Comparison of ENCODE assay signal across 1 cellular context in genomic region chr17:30996481-30996880, GRCh38.
A peak's percentile ranks its signal among the peaks of the same experiment; 100 is the strongest.
TF ChIP-seq lines count a peak whose summit lies in the region.

No MANE protein-coding gene starts in this region.

TF ChIP-seq in HepG2, 621 proteins besides CTCF, POLR2A, EP300 and RAD21:
- no peak for TF ChIP-seq GABPB1 (CRISPR knock-in tag; IDR thresholded peaks at IDR 0.05)
- TF ChIP-seq, protein P1, sequence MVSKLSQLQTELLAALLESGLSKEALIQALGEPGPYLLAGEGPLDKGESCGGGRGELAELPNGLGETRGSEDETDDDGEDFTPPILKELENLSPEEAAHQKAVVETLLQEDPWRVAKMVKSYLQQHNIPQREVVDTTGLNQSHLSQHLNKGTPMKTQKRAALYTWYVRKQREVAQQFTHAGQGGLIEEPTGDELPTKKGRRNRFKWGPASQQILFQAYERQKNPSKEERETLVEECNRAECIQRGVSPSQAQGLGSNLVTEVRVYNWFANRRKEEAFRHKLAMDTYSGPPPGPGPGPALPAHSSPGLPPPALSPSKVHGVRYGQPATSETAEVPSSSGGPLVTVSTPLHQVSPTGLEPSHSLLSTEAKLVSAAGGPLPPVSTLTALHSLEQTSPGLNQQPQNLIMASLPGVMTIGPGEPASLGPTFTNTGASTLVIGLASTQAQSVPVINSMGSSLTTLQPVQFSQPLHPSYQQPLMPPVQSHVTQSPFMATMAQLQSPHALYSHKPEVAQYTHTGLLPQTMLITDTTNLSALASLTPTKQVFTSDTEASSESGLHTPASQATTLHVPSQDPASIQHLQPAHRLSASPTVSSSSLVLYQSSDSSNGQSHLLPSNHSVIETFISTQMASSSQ (IDR thresholded peaks at IDR 0.05; ENCODE audit: low read depth): peak; percentile 35; the same call in 1 of the 2 replicates
- TF ChIP-seq, protein P1 (CRISPR knock-in tag; IDR thresholded peaks at IDR 0.05; ENCODE audit: borderline replicate concordance): no peak
- TF ChIP-seq MLXIP (CRISPR knock-in tag; IDR thresholded peaks at IDR 0.05; ENCODE audit: borderline replicate concordance): no peak
